ENCODE assay signal across 24 cellular contexts in genomic region chr9:102445906-102446305, GRCh38.
"Had no signal": no experiment of that assay in that cellular context is flagged by ENCODE, and none has a peak within 500 bp of the region (broad histone marks: within the 10 kb centered on the region; RNA-seq: fewer than 3 reads in every experiment).

No MANE protein-coding gene starts in this region.

- H3K4me1 Mint-ChIP-seq: memory B cell; naive thymus-derived CD4-positive, alpha-beta T cell; stimulated activated memory B cell treated with anti-CD40 and anti-IgM and Interleukin-4, amounts not matched to agents 10 μg/mL and 1 μg/mL and 100 μg/mL, for 72 hours; stimulated activated naive CD8-positive, alpha-beta T cell treated with anti-CD3 and anti-CD28 coated beads, Interleukin-15, amount 100 ng/mL, for 72 hours had no signal

- H3K4me3 Mint-ChIP-seq: memory B cell; naive thymus-derived CD4-positive, alpha-beta T cell; natural killer cell treated with Interleukin-12 subunit alpha and Interleukin-12 subunit beta and Interleukin-15 and Interleukin-18, amount 100 ng/mL, for 72 hours; stimulated activated memory B cell treated with anti-CD40 and anti-IgM and Interleukin-4, amounts not matched to agents 10 μg/mL and 1 μg/mL and 100 μg/mL, for 72 hours; stimulated activated naive CD8-positive, alpha-beta T cell treated with anti-CD3 and anti-CD28 coated beads, Interleukin-15, amount 100 ng/mL, for 72 hours; type B pancreatic cell had no signal

- H3K27me3 ChIP-seq: ovary, right atrium auricular region, right lobe of liver, tibial nerve, uterus had no signal

- DNase-seq: islet precursor cell; left ventricle myocardium inferior; midbrain; mucosa of descending colon; naive thymus-derived CD4-positive, alpha-beta T cell; ovary; right lobe of liver; stimulated activated CD4-positive, alpha-beta T cell treated with anti-CD3 and anti-CD28 coated beads, Interleukin-1b, Interleukin-23, amount 100 ng/mL, for 48 hours; stimulated activated CD4-positive, alpha-beta T cell treated with anti-CD3 and anti-CD28 coated beads, Interleukin-2, amount 100 ng/mL, for 48 hours; stimulated activated CD4-positive, alpha-beta T cell treated with anti-CD3 and anti-CD28 coated beads, Interleukin-4, amount 100 ng/mL, for 4 hours; stimulated activated CD8-positive, alpha-beta memory T cell treated with anti-CD3 and anti-CD28 coated beads, Interleukin-4, amount 100 ng/mL, for 48 hours; stimulated activated naive CD4-positive, alpha-beta T cell treated with Interleukin-2 at 50 U/mL for 16 hours; stimulated activated naive CD8-positive, alpha-beta T cell treated with anti-CD3 and anti-CD28 coated beads, Interleukin-15, amount 100 ng/mL, for 72 hours; substantia nigra; uterus had no signal

- H3K27ac ChIP-seq: left ventricle myocardium inferior, ovary, right atrium auricular region, right lobe of liver, tibial nerve, uterus had no signal

- H3K36me3 ChIP-seq: left ventricle myocardium inferior, ovary, right atrium auricular region, right lobe of liver, tibial nerve, uterus had no signal

- H3K27ac Mint-ChIP-seq: memory B cell; naive thymus-derived CD4-positive, alpha-beta T cell; natural killer cell treated with Interleukin-12 subunit alpha and Interleukin-12 subunit beta and Interleukin-15 and Interleukin-18, amount 100 ng/mL, for 72 hours; progenitor cell of endocrine pancreas; stimulated activated memory B cell treated with anti-CD40 and anti-IgM and Interleukin-4, amounts not matched to agents 10 μg/mL and 1 μg/mL and 100 μg/mL, for 72 hours; stimulated activated naive CD8-positive, alpha-beta T cell treated with anti-CD3 and anti-CD28 coated beads, Interleukin-15, amount 100 ng/mL, for 72 hours; type B pancreatic cell had no signal

- H3K9me3 Mint-ChIP-seq: type B pancreatic cell had no signal

- H3K9me3 ChIP-seq: ovary, right lobe of liver, uterus had no signal

- H3K4me2 ChIP-seq: smooth muscle cell had no signal

- H3K27me3 Mint-ChIP-seq: memory B cell; naive thymus-derived CD4-positive, alpha-beta T cell; natural killer cell treated with Interleukin-12 subunit alpha and Interleukin-12 subunit beta and Interleukin-15 and Interleukin-18, amount 100 ng/mL, for 72 hours; progenitor cell of endocrine pancreas; stimulated activated memory B cell treated with anti-CD40 and anti-IgM and Interleukin-4, amounts not matched to agents 10 μg/mL and 1 μg/mL and 100 μg/mL, for 72 hours; stimulated activated naive CD8-positive, alpha-beta T cell treated with anti-CD3 and anti-CD28 coated beads, Interleukin-15, amount 100 ng/mL, for 72 hours; type B pancreatic cell had no signal

- H3K4me1 ChIP-seq: left ventricle myocardium inferior, right atrium auricular region, right lobe of liver, tibial nerve, uterus had no signal

- ATAC-seq: mucosa of descending colon; naive thymus-derived CD4-positive, alpha-beta T cell; natural killer cell treated with Interleukin-12 subunit alpha and Interleukin-12 subunit beta and Interleukin-15 and Interleukin-18, amount 100 ng/mL, for 72 hours; right lobe of liver; stimulated activated memory B cell treated with anti-CD40 and anti-IgM and Interleukin-4, amounts not matched to agents 10 μg/mL and 1 μg/mL and 100 μg/mL, for 72 hours; stimulated activated naive CD8-positive, alpha-beta T cell treated with anti-CD3 and anti-CD28 coated beads, Interleukin-15, amount 100 ng/mL, for 72 hours had no signal

- H3K36me3 Mint-ChIP-seq: memory B cell; naive thymus-derived CD4-positive, alpha-beta T cell; stimulated activated memory B cell treated with anti-CD40 and anti-IgM and Interleukin-4, amounts not matched to agents 10 μg/mL and 1 μg/mL and 100 μg/mL, for 72 hours; type B pancreatic cell had no signal

- H3K4me3 ChIP-seq: left ventricle myocardium inferior, lung, mucosa of descending colon, ovary, right atrium auricular region, right lobe of liver, smooth muscle cell, tibial nerve, uterus had no signal
